In the genomic region with DNA sequence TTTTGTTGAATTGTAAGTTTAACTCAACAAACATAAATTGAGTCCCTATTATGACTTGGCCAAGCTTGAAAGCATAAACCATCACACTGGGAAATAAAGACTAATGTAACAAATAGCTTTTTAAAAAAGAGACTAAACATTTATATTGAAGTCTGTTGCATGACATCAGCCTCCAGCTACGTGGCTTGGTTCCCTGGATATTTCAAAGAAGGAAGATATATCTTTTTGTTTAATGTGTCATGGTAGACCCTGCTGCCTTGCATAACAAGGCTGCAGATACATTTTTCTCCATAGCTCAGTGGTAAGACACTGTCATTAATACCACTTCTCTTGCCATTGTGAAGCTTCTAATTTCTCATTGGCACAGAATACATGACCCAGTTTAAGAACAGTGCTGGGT, we compare ENCODE assay signal across 26 cellular contexts. TPM values are rescaled to one million over a fixed set of nuclear protein-coding genes. Genes with fewer than 3 reads are reported as not detected.
"Had no signal": no experiment of that assay in that cellular context is flagged by ENCODE, and none has a peak within 500 bp of the region (broad histone marks: within the 10 kb centered on the region; RNA-seq: fewer than 3 reads in every experiment).

No MANE protein-coding gene starts in this region.

- H3K4me3 ChIP-seq: hepatocyte, left lung, lung, pancreas, right lobe of liver, thoracic aorta, vagina had no signal

- H2AFZ ChIP-seq: hepatocyte had no signal

- FAIRE-seq: bronchial epithelial cell, pancreas, small intestine had no signal

- H3K4me3 Mint-ChIP-seq: activated naive CD8-positive, alpha-beta T cell; activated T-helper 17 cell treated with anti-CD3 and anti-CD28 coated beads, Interleukin-2, amount 50 U/mL, for 72 hours; immature natural killer cell; nephron; T-cell; type B pancreatic cell had no signal

- H3K4me1 ChIP-seq: foreskin keratinocyte, left lung, pancreas, right lobe of liver, vagina had no signal

- H3K9me3 ChIP-seq: left lung, pancreas, right lobe of liver, thoracic aorta, vagina had no signal

- H3K4me2 ChIP-seq: hepatocyte had no signal

- H3K9me3 Mint-ChIP-seq: activated T-helper 17 cell treated with anti-CD3 and anti-CD28 coated beads, Interleukin-2, amount 50 U/mL, for 72 hours; immature natural killer cell; nephron; T-cell had no signal

- H3K27me3 ChIP-seq: foreskin keratinocyte, hepatocyte, left lung, pancreas, right lobe of liver, vagina had no signal

- H3K27ac ChIP-seq: foreskin keratinocyte, hepatocyte, left lung, pancreas, right lobe of liver, thoracic aorta, vagina had no signal

- H3K27ac Mint-ChIP-seq: activated naive CD8-positive, alpha-beta T cell; activated T-helper 17 cell treated with anti-CD3 and anti-CD28 coated beads, Interleukin-2, amount 50 U/mL, for 72 hours; immature natural killer cell; nephron; type B pancreatic cell had no signal

- H3K79me2 ChIP-seq: hepatocyte had no signal

- ATAC-seq: activated T-helper 17 cell treated with anti-CD3 and anti-CD28 coated beads, Interleukin-2, amount 50 U/mL, for 72 hours; foreskin keratinocyte; left lung; pancreas; right lobe of liver; T-cell had no signal

- DNase-seq: activated T-cell treated with anti-CD3 and anti-CD28 coated beads, Interleukin-2, amount 50 U/mL, for 1 hour; amniotic stem cell; cortex of kidney; foreskin keratinocyte; glutamatergic neuron; immature natural killer cell; kidney glomerular epithelial cell; left lung; midbrain; pancreas; right lobe of liver; small intestine; stimulated activated CD8-positive, alpha-beta memory T cell treated with anti-CD3 and anti-CD28 coated beads, Interleukin-4, amount 100 ng/mL, for 48 hours; stimulated activated naive CD4-positive, alpha-beta T cell treated with Interleukin-2 at 50 U/mL for 16 hours; T-cell; T-helper 9 cell had no signal

- H3K27me3 Mint-ChIP-seq: activated naive CD8-positive, alpha-beta T cell; activated T-helper 17 cell treated with anti-CD3 and anti-CD28 coated beads, Interleukin-2, amount 50 U/mL, for 72 hours; T-cell; type B pancreatic cell had no signal

RNA-seq across cellular contexts. Expression of gene PSTPIP1, which starts 49.4 kb away (rescaled TPM):
- total RNA-seq: bronchial epithelial cell, epithelial cell of proximal tubule, hepatocyte had no signal
- polyA plus RNA-seq: hepatocyte had no signal
